1 cellular context compared by ENCODE assay signal in genomic region chr5:131647078-131647769, GRCh38.
TF ChIP-seq lines count a peak whose summit lies in the region.

No MANE protein-coding gene starts in this region.

TF ChIP-seq in GM12878, 131 proteins besides CTCF, POLR2A, EP300 and RAD21 (continued from another document):
- TF ChIP-seq DPF2 (IDR thresholded peaks at IDR 0.05), result peak; percentile 33; the same call in 1 of the 2 replicates
